Comparison of ENCODE assay signal across 7 cellular contexts in the genomic region with DNA sequence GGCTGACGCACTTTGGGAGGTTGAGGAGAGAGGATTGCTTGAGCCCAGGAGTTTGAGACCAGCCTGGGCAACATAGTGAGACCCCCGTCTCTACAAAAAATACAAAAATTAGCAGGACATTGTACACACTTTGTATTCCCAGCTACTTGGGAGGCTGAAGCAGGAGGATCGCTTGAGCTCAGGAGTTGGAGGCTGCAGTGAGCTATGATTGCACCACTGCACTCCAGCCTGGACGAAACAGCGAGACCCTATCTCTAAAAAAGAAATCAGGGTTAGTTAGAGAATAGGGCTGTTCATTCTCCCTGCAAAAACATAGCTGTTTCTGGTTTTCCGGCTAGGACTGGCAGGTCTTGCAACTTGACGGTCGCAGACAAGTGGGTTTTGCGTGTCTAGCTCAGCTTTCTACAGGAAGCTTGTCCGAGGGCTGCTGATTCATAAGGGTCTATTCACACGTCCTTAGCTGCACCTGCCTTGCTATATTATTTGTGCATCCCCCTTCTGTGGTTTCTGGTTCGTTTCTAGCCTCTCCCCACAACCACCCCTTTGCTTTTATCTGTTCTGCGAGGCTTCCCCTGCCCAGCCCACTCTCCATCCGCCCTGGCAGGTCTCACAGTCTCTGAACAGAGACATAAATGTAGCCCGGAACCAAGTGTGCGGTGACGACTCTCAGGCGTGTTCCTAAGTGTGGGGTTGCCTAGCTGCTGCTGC. TPM values are rescaled to one million over a fixed set of nuclear protein-coding genes. Genes with fewer than 3 reads are reported as not detected.
DNase-seq lines count a peak whose midpoint lies in the region; ATAC-seq and TF ChIP-seq lines count a peak whose summit lies in the region.

No MANE protein-coding gene starts in this region.

- no peak overlapping the region for H3K27ac ChIP-seq in body of pancreas

- intact Hi-C loops in body of pancreas (cut with DNase I): no loop called here

- no peaks in the 10 kb centered on the region for H3K9me3 ChIP-seq in body of pancreas

- no peaks in the 10 kb centered on the region for H3K27me3 ChIP-seq in body of pancreas

- peak; percentile 23 for DNase-seq in T follicular helper cell (ENCODE audit: low read depth)
- peak; percentile 34 for DNase-seq in activated naive CD8-positive, alpha-beta T cell treated with anti-CD3 and anti-CD28 coated beads, Interleukin-2, amount 50 U/mL, for 16 hours (ENCODE audit: low read depth, low spot score)
- DNase-seq in epidermal melanocyte (ENCODE audit: insufficient read length, low spot score): no peak
- no peak for DNase-seq in body of pancreas
- DNase-seq in ecto neural progenitor cell (ENCODE audit: low spot score): no peak

- 45 to 51% methylated on average over 16 to 18 of the region's 18 CpGs for WGBS in body of pancreas, 2 donors

- no peak for TF ChIP-seq CTCF in body of pancreas (IDR thresholded peaks at IDR 0.05)

- no peaks in the 10 kb centered on the region for H3K36me3 ChIP-seq in body of pancreas (replicated peaks in 1 of 2; ENCODE audit: insufficient read depth in 1 of 2, low read depth in 2 of 2)

- TF ChIP-seq POLR2A in body of pancreas (IDR thresholded peaks at IDR 0.05): no peak

- ATAC-seq in GM19328 (IDR thresholded peaks at IDR 0.05; ENCODE audit: unreplicated experiment) (peak; percentile 88), HG03097 (IDR thresholded peaks at IDR 0.05; ENCODE audit: low FRiP score, unreplicated experiment) (peak; percentile 95), body of pancreas (no peak)

- no peak overlapping the region for H3K4me3 ChIP-seq in body of pancreas

- H3K4me1 ChIP-seq in body of pancreas: no peaks in the 10 kb centered on the region

RNA-seq across cellular contexts. Expression of gene AMZ1, which starts 10.7 kb away (rescaled TPM):
- total RNA-seq in body of pancreas: not detected

Comparison
In these comparisons a context has a peak if more than half of its experiments do, and no peak if none do; other contexts are left out.
1. DNase-seq: peak in T follicular helper cell (single experiment) and activated naive CD8-positive, alpha-beta T cell treated with anti-CD3 and anti-CD28 coated beads, Interleukin-2, amount 50 U/mL, for 16 hours (single experiment); none in epidermal melanocyte (single experiment), body of pancreas (0 of 4) and ecto neural progenitor cell (single experiment).